ENCODE assay signal across 15 cellular contexts in genomic region chr2:168466834-168467565, GRCh38. TPM values are rescaled to one million over a fixed set of nuclear protein-coding genes. Genes with fewer than 3 reads are reported as not detected.
DNase-seq lines count a peak whose midpoint lies in the region; ATAC-seq and TF ChIP-seq lines count a peak whose summit lies in the region.
"Had no signal": no experiment of that assay in that cellular context is flagged by ENCODE, and none has a peak within 500 bp of the region (broad histone marks: within the 10 kb centered on the region; RNA-seq: fewer than 3 reads in every experiment).

No MANE protein-coding gene starts in this region.

- peaks cover 11% of the 10 kb centered on the region for H4K20me1 ChIP-seq in Loucy (ENCODE audit: insufficient read depth, low read length, poor library complexity, severe bottlenecking)

- no peak overlapping the region for H2AFZ ChIP-seq in Loucy (ENCODE audit: low read length)

- DNase-seq in CD8-positive, alpha-beta memory T cell, result no peak
- DNase-seq in astrocyte of the hippocampus (ENCODE audit: low read depth, low spot score), result peak; percentile 33
- DNase-seq in natural killer cell treated with Interleukin-12 subunit alpha and Interleukin-12 subunit beta and Interleukin-15 and Interleukin-18, amount 100 ng/mL, for 72 hours (ENCODE audit: low spot score), result no peak
- DNase-seq in caudate nucleus (lab: John Stamatoyannopoulos, UW), result no peak
- no peak for DNase-seq in effector memory CD8-positive, alpha-beta T cell
- DNase-seq: activated CD4-positive, CD25-positive, alpha-beta regulatory T cell; adrenal gland; DMS53; NK-92 treated with Interleukin-12 subunit alpha and Interleukin-12 subunit beta, amount 100 ng/mL, for 24 hours; stimulated activated CD4-positive, alpha-beta T cell treated with anti-CD3 and anti-CD28 coated beads, Interleukin-15, amount 100 ng/mL, for 24 hours; stimulated activated naive CD4-positive, alpha-beta T cell treated with Interleukin-2 at 50 U/mL for 16 hours had no signal

- no peak for ATAC-seq in natural killer cell treated with Interleukin-12 subunit alpha and Interleukin-12 subunit beta and Interleukin-15 and Interleukin-18, amount 100 ng/mL, for 72 hours
- no peak for ATAC-seq in GM18861 (IDR thresholded peaks at IDR 0.05; ENCODE audit: unreplicated experiment)
- ATAC-seq in effector memory CD8-positive, alpha-beta T cell (replicated peaks), result no peak
- no peak for ATAC-seq in HG03175 (IDR thresholded peaks at IDR 0.05; ENCODE audit: unreplicated experiment)

- H3K79me2 ChIP-seq in Loucy (ENCODE audit: insufficient read depth, low read length), result peaks cover 97% of the 10 kb centered on the region

- no peaks in the 10 kb centered on the region for H3K36me3 ChIP-seq in CD8-positive, alpha-beta memory T cell (ENCODE audit: insufficient read depth, low read length)
- H3K36me3 ChIP-seq in Loucy (ENCODE audit: insufficient read depth, low read length), result no peaks in the 10 kb centered on the region
- H3K36me3 ChIP-seq: adrenal gland had no signal

- H3K27me3 ChIP-seq in CD8-positive, alpha-beta memory T cell (ENCODE audit: insufficient read depth, low read length, poor library complexity, severe bottlenecking), result no peaks in the 10 kb centered on the region
- no peaks in the 10 kb centered on the region for H3K27me3 ChIP-seq in Loucy (ENCODE audit: insufficient read depth, low read length, poor library complexity, severe bottlenecking)
- H3K27me3 ChIP-seq: adrenal gland had no signal

- no peaks in the 10 kb centered on the region for H3F3A ChIP-seq in Loucy (ENCODE audit: low read depth)

- H3K4me2 ChIP-seq in Loucy (ENCODE audit: low read depth, low read length, poor library complexity, severe bottlenecking), result peak overlapping the region; percentile 53

- no peaks in the 10 kb centered on the region for H3K9me3 ChIP-seq in CD8-positive, alpha-beta memory T cell (ENCODE audit: low read length)
- no peaks in the 10 kb centered on the region for H3K9me3 ChIP-seq in Loucy (ENCODE audit: insufficient read depth, low read depth, low read length)
- H3K9me3 ChIP-seq: adrenal gland had no signal

- TF ChIP-seq CTCF in Loucy (conservative IDR thresholded peaks at IDR 0.05; ENCODE audit: low read length), result no peak

- H3K4me1 ChIP-seq in CD8-positive, alpha-beta memory T cell (ENCODE audit: insufficient read depth, low read length), result peaks cover 39% of the 10 kb centered on the region
- peaks cover 66% of the 10 kb centered on the region for H3K4me1 ChIP-seq in Loucy (ENCODE audit: insufficient read depth, low read length, poor library complexity, severe bottlenecking)

- no peaks in the 10 kb centered on the region for H3K9me3 Mint-ChIP-seq in CD8-positive, alpha-beta memory T cell
- H3K9me3 Mint-ChIP-seq in natural killer cell treated with Interleukin-12 subunit alpha and Interleukin-12 subunit beta and Interleukin-15 and Interleukin-18, amount 100 ng/mL, for 72 hours, result no peaks in the 10 kb centered on the region
- no peaks in the 10 kb centered on the region for H3K9me3 Mint-ChIP-seq in effector memory CD8-positive, alpha-beta T cell

- H3K27ac Mint-ChIP-seq in CD8-positive, alpha-beta memory T cell, result peak overlapping the region in 5 of 8 donors; percentile 15 to 77 (median 33)
- H3K27ac Mint-ChIP-seq in natural killer cell treated with Interleukin-12 subunit alpha and Interleukin-12 subunit beta and Interleukin-15 and Interleukin-18, amount 100 ng/mL, for 72 hours, result peak overlapping the region; percentile 55 to 75
- peak overlapping the region in 1 of 2 donors; percentile 25 for H3K27ac Mint-ChIP-seq in effector memory CD8-positive, alpha-beta T cell

- POLR2A ChIA-PET in CD8-positive, alpha-beta memory T cell (lab: Charles Lee), result no interaction called here

- peaks cover 35 to 59% (median 41%) of the 10 kb centered on the region in 3 donors for H3K4me1 Mint-ChIP-seq in CD8-positive, alpha-beta memory T cell
- peaks cover 54 to 70% of the 10 kb centered on the region in 2 donors for H3K4me1 Mint-ChIP-seq in natural killer cell treated with Interleukin-12 subunit alpha and Interleukin-12 subunit beta and Interleukin-15 and Interleukin-18, amount 100 ng/mL, for 72 hours (ENCODE audit: low read depth in 2 of 2)
- H3K4me1 Mint-ChIP-seq in effector memory CD8-positive, alpha-beta T cell (ENCODE audit: low read depth in 2 of 2), result peaks cover 9 to 20% of the 10 kb centered on the region in 2 donors

- no peak overlapping the region for H3K27ac ChIP-seq in CD8-positive, alpha-beta memory T cell (ENCODE audit: low read depth, low read length)
- H3K27ac ChIP-seq in caudate nucleus (ENCODE audit: low read depth, low read length), result no peak overlapping the region
- H3K27ac ChIP-seq: adrenal gland had no signal

- CTCF ChIA-PET in CD8-positive, alpha-beta memory T cell (lab: Charles Lee), result interaction anchor here (1.1 kb wide), 1 partner anchor 215 kb away, joined by 3 read pairs; no protein-coding TSS in a partner anchor

- no peak overlapping the region for H3K4me3 ChIP-seq in CD8-positive, alpha-beta memory T cell (ENCODE audit: low read length)
- H3K4me3 ChIP-seq in Loucy (ENCODE audit: low read length, poor library complexity, severe bottlenecking), result peak overlapping the region; percentile 38
- H3K4me3 ChIP-seq: lung had no signal

- H3K36me3 Mint-ChIP-seq in CD8-positive, alpha-beta memory T cell, result no peaks in the 10 kb centered on the region
- H3K36me3 Mint-ChIP-seq in natural killer cell treated with Interleukin-12 subunit alpha and Interleukin-12 subunit beta and Interleukin-15 and Interleukin-18, amount 100 ng/mL, for 72 hours, result no peaks in the 10 kb centered on the region
- H3K36me3 Mint-ChIP-seq in effector memory CD8-positive, alpha-beta T cell (ENCODE audit: insufficient read depth), result no peaks in the 10 kb centered on the region

- H3K27me3 Mint-ChIP-seq in CD8-positive, alpha-beta memory T cell, result no peaks in the 10 kb centered on the region
- no peaks in the 10 kb centered on the region for H3K27me3 Mint-ChIP-seq in natural killer cell treated with Interleukin-12 subunit alpha and Interleukin-12 subunit beta and Interleukin-15 and Interleukin-18, amount 100 ng/mL, for 72 hours
- no peaks in the 10 kb centered on the region for H3K27me3 Mint-ChIP-seq in effector memory CD8-positive, alpha-beta T cell

- peak overlapping the region in 6 of 7 donors; percentile 27 to 81 (median 37) for H3K4me3 Mint-ChIP-seq in CD8-positive, alpha-beta memory T cell
- peak overlapping the region; percentile 73 for H3K4me3 Mint-ChIP-seq in natural killer cell treated with Interleukin-12 subunit alpha and Interleukin-12 subunit beta and Interleukin-15 and Interleukin-18, amount 100 ng/mL, for 72 hours
- peak overlapping the region in 1 of 2 donors; percentile 2 for H3K4me3 Mint-ChIP-seq in effector memory CD8-positive, alpha-beta T cell

- H3K9me2 ChIP-seq in Loucy (replicated peaks; ENCODE audit: low read depth, low read length), result no peaks in the 10 kb centered on the region

- peak overlapping the region; percentile 4 for H3K9ac ChIP-seq in Loucy (ENCODE audit: low read depth, low read length, poor library complexity, severe bottlenecking)

RNA-seq across cellular contexts. Expression of gene CERS6, which starts 10.9 kb away (rescaled TPM):
- total RNA-seq in CD8-positive, alpha-beta memory T cell, result 1 to 10 TPM; 7.7 to 7.8 TPM
- 3.6 TPM for polyA plus RNA-seq in CD8-positive, alpha-beta memory T cell
- 10 to 100 TPM; 17.8 to 19.5 TPM for total RNA-seq in natural killer cell treated with Interleukin-12 subunit alpha and Interleukin-12 subunit beta and Interleukin-15 and Interleukin-18, amount 100 ng/mL, for 72 hours
